17 cellular contexts compared by ENCODE assay signal in the genomic region with DNA sequence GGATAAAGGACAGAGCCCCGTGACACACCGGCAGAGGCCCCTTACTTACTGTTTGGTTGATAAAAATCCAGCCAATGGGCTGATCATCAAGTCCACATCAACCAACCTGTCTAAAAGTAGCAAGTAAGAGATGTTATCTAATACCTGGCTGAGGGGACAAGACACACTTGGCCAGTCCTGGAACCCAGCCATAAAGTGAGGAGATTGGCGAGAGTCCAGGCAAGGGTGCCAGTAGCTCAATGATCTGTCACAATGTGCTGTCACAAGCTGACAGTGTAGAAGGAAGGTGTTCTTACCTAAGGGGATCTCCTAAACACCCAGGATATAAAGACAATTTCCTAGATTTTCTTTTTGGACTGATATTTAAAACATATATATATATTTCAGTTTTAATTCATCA.
DNase-seq lines count a peak whose midpoint lies in the region; ATAC-seq, FAIRE-seq and TF ChIP-seq lines count a peak whose summit lies in the region.
"Had no signal": no experiment of that assay in that cellular context is flagged by ENCODE, and none has a peak within 500 bp of the region (broad histone marks: within the 10 kb centered on the region; RNA-seq: fewer than 3 reads in every experiment).

No MANE protein-coding gene starts in this region.

- H3K9me3 ChIP-seq in right lobe of liver (no peaks in the 10 kb centered on the region), HepG2 (ENCODE audit: low read length) (peaks cover 14% of the 10 kb centered on the region)

- intact Hi-C loops in right lobe of liver (cut with DNase I) (no loop called here), HepG2 (cut with micrococcal nuclease; ENCODE audit: unreplicated experiment) (loop anchor here (10.0 kb wide), 1 partner anchor 55 kb away; no protein-coding TSS in a partner anchor)

- no peak for TF ChIP-seq RAD21 in HepG2 (CRISPR knock-in tag; IDR thresholded peaks at IDR 0.05)

- no peak overlapping the region for H3K4me3 ChIP-seq in right lobe of liver
- no peak overlapping the region for H3K4me3 ChIP-seq in HepG2 (replicated peaks in 1 of 3; ENCODE audit: insufficient read depth in 1 of 3, low read depth in 2 of 3, low read length in 3 of 3)
- H3K4me3 ChIP-seq: BLaER1, GM23338 had no signal

- no peaks in the 10 kb centered on the region for H3K4me1 Mint-ChIP-seq in mesothelial cell of epicardium
- H3K4me1 Mint-ChIP-seq: GM23338, H9 had no signal

- CTCF ChIA-PET in HepG2 (lab: Yijun Ruan, JAX; ENCODE audit: low intra/inter-chr PET ratio, low total read pairs), result no interaction called here

- no peak overlapping the region for H3K4me2 ChIP-seq in HepG2 (ENCODE audit: low read depth, low read length)
- H3K4me2 ChIP-seq: BLaER1, GM23338 had no signal

- peaks cover 35% of the 10 kb centered on the region for H3K9me3 Mint-ChIP-seq in mesothelial cell of epicardium

- no peak overlapping the region for H3K27ac Mint-ChIP-seq in mesothelial cell of epicardium
- H3K27ac Mint-ChIP-seq: CD4-positive, alpha-beta T cell; GM23338; H9 had no signal

- no peaks in the 10 kb centered on the region for H3K27me3 Mint-ChIP-seq in mesothelial cell of epicardium (ENCODE audit: low read depth)

- DNase-seq in right lobe of liver (no peak), HepG2 (ENCODE audit: low spot score) (no peak), NCI-H69 (lab: John Stamatoyannopoulos, UW) (peak; percentile 2), left lobe of liver (ENCODE audit: low spot score) (no peak), mesothelial cell of epicardium (ENCODE audit: low spot score in 2 of 2, unreplicated experiment in 2 of 2) (no peak)
- DNase-seq: 8988T; AML-193; Calu3; CD4-positive, alpha-beta T cell; DMS 273 treated with DMSO at 0.1 percent for 48 hours; H9 had no signal

- ATAC-seq in right lobe of liver (peak in 3 of 4 donors; percentile 23 to 50 (median 24)), HepG2 (no peak), left lobe of liver (peak; percentile 48), HG03280 (IDR thresholded peaks at IDR 0.05; ENCODE audit: unreplicated experiment) (no peak), HG02759 (IDR thresholded peaks at IDR 0.05; ENCODE audit: unreplicated experiment) (no peak), GM18909 (IDR thresholded peaks at IDR 0.05; ENCODE audit: poor library complexity, unreplicated experiment) (no peak)
- ATAC-seq: GM23338 had no signal

- no peak for TF ChIP-seq EP300 in HepG2 (IDR thresholded peaks at IDR 0.05; ENCODE audit: low read depth in 2 of 2, low read length in 2 of 2)
- no peak for TF ChIP-seq EP300 in HepG2 (CRISPR knock-in tag; IDR thresholded peaks at IDR 0.05; ENCODE audit: borderline replicate concordance)

- H3K27me3 ChIP-seq in right lobe of liver (no peaks in the 10 kb centered on the region), HepG2 (ENCODE audit: control insufficient read depth in 1 of 2, insufficient read depth in 2 of 2, low read length in 2 of 2) (0 out of 5 replicates have a peak, but pooled peaks cover 0 to 4% of the 10 kb centered on the region in 2 experiments)
- H3K27me3 ChIP-seq: BLaER1 had no signal

- H3K36me3 Mint-ChIP-seq in mesothelial cell of epicardium, result no peaks in the 10 kb centered on the region

- no peak overlapping the region for H2AFZ ChIP-seq in HepG2 (ENCODE audit: low read length)
- H2AFZ ChIP-seq: GM23338 had no signal

- no peak for TF ChIP-seq CTCF in right lobe of liver (IDR thresholded peaks at IDR 0.05)
- no peak for TF ChIP-seq CTCF in HepG2 (CRISPR knock-in tag; IDR thresholded peaks at IDR 0.05)
- TF ChIP-seq CTCF in mesothelial cell of epicardium (IDR thresholded peaks at IDR 0.05; ENCODE audit: unreplicated experiment), result no peak

- H3K4me1 ChIP-seq in right lobe of liver (no peaks in the 10 kb centered on the region), HepG2 (ENCODE audit: insufficient read depth, low read length) (no peaks in the 10 kb centered on the region)
- H3K4me1 ChIP-seq: BLaER1 had no signal

- no peak overlapping the region for H3K27ac ChIP-seq in right lobe of liver
- no peak overlapping the region for H3K27ac ChIP-seq in HepG2 (ENCODE audit: extremely low read length, insufficient read depth, low read length)
- H3K27ac ChIP-seq: BLaER1, HL-60 had no signal

- TF ChIP-seq POLR2A in right lobe of liver (IDR thresholded peaks at IDR 0.05) (no peak), HepG2 (IDR thresholded peaks at IDR 0.05; ENCODE audit: insufficient read depth in 1 of 2, low read depth in 2 of 2, low read length in 2 of 2) (no peak)

- no TSS peak for BruUV-seq in HepG2 (replicated peaks; lab: Mats Ljungman, UMichigan)

- no peak overlapping the region for H3K9ac ChIP-seq in HepG2 (ENCODE audit: insufficient read depth, low read depth, low read length)
- H3K9ac ChIP-seq: BLaER1 had no signal

- no peaks in the 10 kb centered on the region for H3K79me2 ChIP-seq in HepG2 (ENCODE audit: insufficient read depth, low read length)

- H4K20me1 ChIP-seq in HepG2 (ENCODE audit: insufficient read depth, low read length), result no peaks in the 10 kb centered on the region
- H4K20me1 ChIP-seq: BLaER1 had no signal

- in situ Hi-C loops in HepG2 (cut with HindIII; ENCODE audit: extremely low pct_ligation_motif_present, low pct_unique_long_range_greater_than_20kb), result no loop called here

- H3K4me3 Mint-ChIP-seq in mesothelial cell of epicardium, result no peak overlapping the region
- H3K4me3 Mint-ChIP-seq: CD4-positive, alpha-beta T cell; GM23338; H9 had no signal

- 71% methylated on average over 3 of the region's 3 CpGs for WGBS in right lobe of liver (ENCODE audit: insufficient coverage, low coverage, low lambda C conversion rate, missing lambda C conversion rate)
- WGBS in HepG2 (ENCODE audit: low lambda C conversion rate), result 63% methylated on average over 3 of the region's 3 CpGs

- no peak for FAIRE-seq in HepG2 (lab: Jason Lieb, UNC)

- no peaks in the 10 kb centered on the region for H3K36me3 ChIP-seq in right lobe of liver
- no peaks in the 10 kb centered on the region for H3K36me3 ChIP-seq in HepG2 (replicated peaks in 1 of 2; ENCODE audit: control insufficient read depth in 1 of 2, insufficient read depth in 2 of 2, low read length in 2 of 2)

- POLR2A ChIA-PET in HepG2 (lab: Yijun Ruan, JAX), result no interaction called here

TF ChIP-seq in HepG2, 621 proteins besides CTCF, POLR2A, EP300 and RAD21 (continues in another document):
- TF ChIP-seq AHR (CRISPR knock-in tag; IDR thresholded peaks at IDR 0.05), result no peak
- no peak for TF ChIP-seq SETDB1 (CRISPR knock-in tag; IDR thresholded peaks at IDR 0.05; ENCODE audit: borderline replicate concordance)
- TF ChIP-seq ATF7 (IDR thresholded peaks at IDR 0.05), result no peak
- TF ChIP-seq ATF7 (CRISPR knock-in tag; IDR thresholded peaks at IDR 0.05), result no peak
- TF ChIP-seq, protein P1, sequence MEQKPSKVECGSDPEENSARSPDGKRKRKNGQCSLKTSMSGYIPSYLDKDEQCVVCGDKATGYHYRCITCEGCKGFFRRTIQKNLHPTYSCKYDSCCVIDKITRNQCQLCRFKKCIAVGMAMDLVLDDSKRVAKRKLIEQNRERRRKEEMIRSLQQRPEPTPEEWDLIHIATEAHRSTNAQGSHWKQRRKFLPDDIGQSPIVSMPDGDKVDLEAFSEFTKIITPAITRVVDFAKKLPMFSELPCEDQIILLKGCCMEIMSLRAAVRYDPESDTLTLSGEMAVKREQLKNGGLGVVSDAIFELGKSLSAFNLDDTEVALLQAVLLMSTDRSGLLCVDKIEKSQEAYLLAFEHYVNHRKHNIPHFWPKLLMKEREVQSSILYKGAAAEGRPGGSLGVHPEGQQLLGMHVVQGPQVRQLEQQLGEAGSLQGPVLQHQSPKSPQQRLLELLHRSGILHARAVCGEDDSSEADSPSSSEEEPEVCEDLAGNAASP (CRISPR knock-in tag; IDR thresholded peaks at IDR 0.05; ENCODE audit: borderline replicate concordance), result no peak
- TF ChIP-seq SP140L (CRISPR knock-in tag; IDR thresholded peaks at IDR 0.05; ENCODE audit: borderline replicate concordance), result no peak
- TF ChIP-seq AGO1 (IDR thresholded peaks at IDR 0.05; ENCODE audit: low read depth, low read length, poor library complexity, severe bottlenecking), result no peak
- no peak for TF ChIP-seq HOXA9 (CRISPR knock-in tag; IDR thresholded peaks at IDR 0.05; ENCODE audit: borderline replicate concordance)
- TF ChIP-seq, protein P2, sequence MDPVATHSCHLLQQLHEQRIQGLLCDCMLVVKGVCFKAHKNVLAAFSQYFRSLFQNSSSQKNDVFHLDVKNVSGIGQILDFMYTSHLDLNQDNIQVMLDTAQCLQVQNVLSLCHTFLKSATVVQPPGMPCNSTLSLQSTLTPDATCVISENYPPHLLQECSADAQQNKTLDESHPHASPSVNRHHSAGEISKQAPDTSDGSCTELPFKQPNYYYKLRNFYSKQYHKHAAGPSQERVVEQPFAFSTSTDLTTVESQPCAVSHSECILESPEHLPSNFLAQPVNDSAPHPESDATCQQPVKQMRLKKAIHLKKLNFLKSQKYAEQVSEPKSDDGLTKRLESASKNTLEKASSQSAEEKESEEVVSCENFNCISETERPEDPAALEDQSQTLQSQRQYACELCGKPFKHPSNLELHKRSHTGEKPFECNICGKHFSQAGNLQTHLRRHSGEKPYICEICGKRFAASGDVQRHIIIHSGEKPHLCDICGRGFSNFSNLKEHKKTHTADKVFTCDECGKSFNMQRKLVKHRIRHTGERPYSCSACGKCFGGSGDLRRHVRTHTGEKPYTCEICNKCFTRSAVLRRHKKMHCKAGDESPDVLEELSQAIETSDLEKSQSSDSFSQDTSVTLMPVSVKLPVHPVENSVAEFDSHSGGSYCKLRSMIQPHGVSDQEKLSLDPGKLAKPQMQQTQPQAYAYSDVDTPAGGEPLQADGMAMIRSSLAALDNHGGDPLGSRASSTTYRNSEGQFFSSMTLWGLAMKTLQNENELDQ (CRISPR knock-in tag; IDR thresholded peaks at IDR 0.05; ENCODE audit: borderline replicate concordance), result no peak
- no peak for TF ChIP-seq THYN1 (CRISPR knock-in tag; IDR thresholded peaks at IDR 0.05; ENCODE audit: borderline replicate concordance, low read depth)

Comparison
In these comparisons a context has a peak if more than half of its experiments do, and no peak if none do; other contexts are left out.
1. ATAC-seq: peak in right lobe of liver (3 of 4) and left lobe of liver (single experiment); none in HepG2 (single experiment), HG03280 (single experiment), HG02759 (single experiment) and GM18909 (single experiment).